ENCODE assay signal across 1 cellular context in the genomic region with DNA sequence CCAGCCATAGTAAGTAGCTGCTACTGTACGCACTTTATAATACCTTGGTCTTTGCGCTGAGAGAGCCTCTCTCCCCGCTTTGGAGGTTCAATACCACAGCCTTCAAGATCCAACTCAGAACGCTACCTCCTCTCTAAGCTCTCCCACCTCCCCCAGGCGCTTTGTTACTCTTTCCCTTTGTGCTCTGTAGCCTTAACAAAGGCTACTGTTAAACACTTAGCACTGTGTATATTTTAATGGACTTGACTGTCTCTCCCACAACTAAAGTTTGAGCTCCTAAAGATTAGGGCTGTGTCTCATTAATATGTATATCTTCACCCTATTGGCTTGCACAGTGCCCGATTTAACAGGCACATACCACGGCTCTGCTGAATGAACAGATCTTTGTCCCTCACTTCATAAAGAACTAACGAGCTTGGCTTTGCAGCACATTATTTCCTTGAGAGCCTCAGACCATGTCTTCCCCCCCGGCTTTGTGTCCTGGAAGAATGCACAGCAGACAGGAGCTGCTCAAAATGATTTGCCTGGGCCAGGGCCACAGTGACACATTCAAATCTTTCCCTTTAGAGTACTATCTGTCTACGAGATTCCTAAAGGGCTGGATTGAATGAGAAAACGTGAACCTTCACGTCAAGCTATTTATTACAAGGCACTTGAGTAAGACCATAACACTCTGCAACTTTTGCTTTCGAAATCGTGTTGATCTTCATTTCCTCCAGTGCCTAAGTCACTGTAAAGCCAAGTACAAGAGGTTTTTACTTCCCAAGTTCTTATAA.
TF ChIP-seq lines count a peak whose summit lies in the region.

No MANE protein-coding gene starts in this region.

TF ChIP-seq in H1, 55 proteins besides CTCF, POLR2A, EP300 and RAD21 (continued from another document):
- TF ChIP-seq, protein P1, sequence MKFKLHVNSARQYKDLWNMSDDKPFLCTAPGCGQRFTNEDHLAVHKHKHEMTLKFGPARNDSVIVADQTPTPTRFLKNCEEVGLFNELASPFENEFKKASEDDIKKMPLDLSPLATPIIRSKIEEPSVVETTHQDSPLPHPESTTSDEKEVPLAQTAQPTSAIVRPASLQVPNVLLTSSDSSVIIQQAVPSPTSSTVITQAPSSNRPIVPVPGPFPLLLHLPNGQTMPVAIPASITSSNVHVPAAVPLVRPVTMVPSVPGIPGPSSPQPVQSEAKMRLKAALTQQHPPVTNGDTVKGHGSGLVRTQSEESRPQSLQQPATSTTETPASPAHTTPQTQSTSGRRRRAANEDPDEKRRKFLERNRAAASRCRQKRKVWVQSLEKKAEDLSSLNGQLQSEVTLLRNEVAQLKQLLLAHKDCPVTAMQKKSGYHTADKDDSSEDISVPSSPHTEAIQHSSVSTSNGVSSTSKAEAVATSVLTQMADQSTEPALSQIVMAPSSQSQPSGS (IDR thresholded peaks at IDR 0.05; ENCODE audit: low read length), result no peak
- TF ChIP-seq CHD2 (IDR thresholded peaks at IDR 0.05; ENCODE audit: low read length) (no peak), CHD1 (IDR thresholded peaks at IDR 0.05; ENCODE audit: low read depth, low read length) (no peak), JUN (IDR thresholded peaks at IDR 0.05; ENCODE audit: low read depth, low read length) (no peak), SP2 (IDR thresholded peaks at IDR 0.05; ENCODE audit: low read length) (no peak), KDM4A (IDR thresholded peaks at IDR 0.05; ENCODE audit: low read depth, low read length, severe bottlenecking) (no peak), TAF7 (optimal IDR thresholded peaks at IDR 0.05; ENCODE audit: borderline replicate concordance, low read depth, low read length) (no peak)
- TF ChIP-seq, protein P2, sequence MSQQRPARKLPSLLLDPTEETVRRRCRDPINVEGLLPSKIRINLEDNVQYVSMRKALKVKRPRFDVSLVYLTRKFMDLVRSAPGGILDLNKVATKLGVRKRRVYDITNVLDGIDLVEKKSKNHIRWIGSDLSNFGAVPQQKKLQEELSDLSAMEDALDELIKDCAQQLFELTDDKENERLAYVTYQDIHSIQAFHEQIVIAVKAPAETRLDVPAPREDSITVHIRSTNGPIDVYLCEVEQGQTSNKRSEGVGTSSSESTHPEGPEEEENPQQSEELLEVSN (IDR thresholded peaks at IDR 0.05), result no peak
TF ChIP-seq in H1: peak in this region for 0.
